In the genomic region with DNA sequence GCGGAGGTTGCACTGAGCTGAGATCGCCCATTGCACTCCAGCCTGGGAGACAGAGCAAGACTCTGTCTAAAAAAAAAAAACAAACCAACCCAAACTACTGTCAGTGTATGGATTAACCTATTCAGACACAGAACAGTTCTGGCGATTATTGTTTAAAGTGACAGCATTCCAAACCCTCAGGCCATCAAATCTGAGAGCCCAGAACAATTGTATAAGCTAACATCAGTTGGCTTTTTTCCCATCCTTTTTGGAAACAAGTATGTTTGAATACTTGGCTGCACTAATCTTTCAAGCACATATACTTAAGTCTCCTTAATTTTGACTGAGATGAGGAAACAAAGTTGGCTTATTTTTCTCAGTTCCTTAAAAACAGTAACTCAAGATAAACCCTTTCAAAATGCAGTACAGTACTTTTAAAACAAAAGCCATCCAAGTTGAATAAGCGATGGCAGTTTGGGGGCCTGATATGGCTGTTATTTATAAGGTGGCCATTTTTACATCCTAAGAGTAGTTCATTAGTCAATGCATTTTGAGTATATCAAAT, we compare ENCODE assay signal across 9 cellular contexts. TPM values are rescaled to one million over a fixed set of nuclear protein-coding genes. Genes with fewer than 3 reads are reported as not detected.
A peak's percentile ranks its signal among the peaks of the same experiment; 100 is the strongest.
DNase-seq lines count a peak whose midpoint lies in the region; ATAC-seq and TF ChIP-seq lines count a peak whose summit lies in the region.
"Had no signal": no experiment of that assay in that cellular context is flagged by ENCODE, and none has a peak within 500 bp of the region (broad histone marks: within the 10 kb centered on the region; RNA-seq: fewer than 3 reads in every experiment).

No MANE protein-coding gene starts in this region.

- TF ChIP-seq CTCF in brain (conservative IDR thresholded peaks at IDR 0.05) = no peak

- H3K4me3 Mint-ChIP-seq in brain = peak overlapping the region; percentile 91 to 97 (median 94)
- peak overlapping the region; percentile 95 for H3K4me3 Mint-ChIP-seq in natural killer cell treated with Interleukin-12 subunit alpha and Interleukin-12 subunit beta and Interleukin-15 and Interleukin-18, amount 100 ng/mL, for 72 hours

- H3K36me3 Mint-ChIP-seq in brain = peaks cover 51% of the 10 kb centered on the region
- peaks cover 26% of the 10 kb centered on the region for H3K36me3 Mint-ChIP-seq in natural killer cell treated with Interleukin-12 subunit alpha and Interleukin-12 subunit beta and Interleukin-15 and Interleukin-18, amount 100 ng/mL, for 72 hours

- peaks cover 39% of the 10 kb centered on the region for H3K4me1 Mint-ChIP-seq in brain
- H3K4me1 Mint-ChIP-seq in natural killer cell treated with Interleukin-12 subunit alpha and Interleukin-12 subunit beta and Interleukin-15 and Interleukin-18, amount 100 ng/mL, for 72 hours (ENCODE audit: low read depth in 2 of 2) = peaks cover 24 to 26% of the 10 kb centered on the region in 2 donors

- H3K27ac ChIP-seq in KOPT-K1 (ENCODE audit: low read depth, low read length, poor library complexity, severe bottlenecking) = peak overlapping the region; percentile 80

- no peak for ATAC-seq in natural killer cell treated with Interleukin-12 subunit alpha and Interleukin-12 subunit beta and Interleukin-15 and Interleukin-18, amount 100 ng/mL, for 72 hours
- ATAC-seq in HG03565 (IDR thresholded peaks at IDR 0.05; ENCODE audit: unreplicated experiment) (no peak), GM21515 (IDR thresholded peaks at IDR 0.05; ENCODE audit: unreplicated experiment) (no peak)

- peaks cover 20% of the 10 kb centered on the region for H3K36me3 ChIP-seq in KOPT-K1 (ENCODE audit: insufficient read depth, low read length)

- peak overlapping the region; percentile 93 to 99 (median 95) for H3K27ac Mint-ChIP-seq in brain
- H3K27ac Mint-ChIP-seq in natural killer cell treated with Interleukin-12 subunit alpha and Interleukin-12 subunit beta and Interleukin-15 and Interleukin-18, amount 100 ng/mL, for 72 hours = peak overlapping the region; percentile 80 to 89

- H3K9me3 ChIP-seq in KOPT-K1 (ENCODE audit: insufficient read depth, low read length, poor library complexity, severe bottlenecking) = no peaks in the 10 kb centered on the region

- DNase-seq in CD1c-positive myeloid dendritic cell (ENCODE audit: extremely low spot score) = peak; percentile 77
- DNase-seq in natural killer cell treated with Interleukin-12 subunit alpha and Interleukin-12 subunit beta and Interleukin-15 and Interleukin-18, amount 100 ng/mL, for 72 hours (ENCODE audit: low spot score) = no peak
- no peak for DNase-seq in HuH-7 (ENCODE audit: low spot score)
- DNase-seq in anterior cingulate cortex (lab: John Stamatoyannopoulos, UW) = no peak
- DNase-seq: left ventricle myocardium superior had no signal

- peaks cover 8% of the 10 kb centered on the region for H3K27me3 Mint-ChIP-seq in brain
- no peaks in the 10 kb centered on the region for H3K27me3 Mint-ChIP-seq in natural killer cell treated with Interleukin-12 subunit alpha and Interleukin-12 subunit beta and Interleukin-15 and Interleukin-18, amount 100 ng/mL, for 72 hours

- H3K9me3 Mint-ChIP-seq in brain = peaks cover 0 to 14% (median 6%) of the 10 kb centered on the region in 5 experiments
- H3K9me3 Mint-ChIP-seq in natural killer cell treated with Interleukin-12 subunit alpha and Interleukin-12 subunit beta and Interleukin-15 and Interleukin-18, amount 100 ng/mL, for 72 hours = no peaks in the 10 kb centered on the region

RNA-seq across cellular contexts. Expression of gene ZSWIM7, which starts 1.4 kb away (rescaled TPM):
- 55.9 TPM for polyA plus RNA-seq in brain (ENCODE audit: insufficient read depth, low read depth, low replicate concordance)
- total RNA-seq in natural killer cell treated with Interleukin-12 subunit alpha and Interleukin-12 subunit beta and Interleukin-15 and Interleukin-18, amount 100 ng/mL, for 72 hours = 10 to 100 TPM in 1 of 2 donors, 1 to 10 TPM in 1; 6.9 to 12.1 TPM

RNA-seq across cellular contexts. Expression of gene TTC19, which starts 1.5 kb away (rescaled TPM):
- polyA plus RNA-seq in brain (ENCODE audit: insufficient read depth, low read depth, low replicate concordance) = 35.8 TPM
- total RNA-seq in natural killer cell treated with Interleukin-12 subunit alpha and Interleukin-12 subunit beta and Interleukin-15 and Interleukin-18, amount 100 ng/mL, for 72 hours = 10 to 100 TPM; 26.3 to 33.3 TPM

RNA-seq across cellular contexts. Expression of gene ADORA2B, which starts 53.2 kb away (rescaled TPM):
- polyA plus RNA-seq in brain (ENCODE audit: insufficient read depth, low read depth, low replicate concordance) = 3.4 TPM
- total RNA-seq in natural killer cell treated with Interleukin-12 subunit alpha and Interleukin-12 subunit beta and Interleukin-15 and Interleukin-18, amount 100 ng/mL, for 72 hours = 1 to 10 TPM in 1 of 2 donors, under 1 TPM in 1; 0.95 to 3.2 TPM
